21 cellular contexts compared by ENCODE assay signal in the genomic region with DNA sequence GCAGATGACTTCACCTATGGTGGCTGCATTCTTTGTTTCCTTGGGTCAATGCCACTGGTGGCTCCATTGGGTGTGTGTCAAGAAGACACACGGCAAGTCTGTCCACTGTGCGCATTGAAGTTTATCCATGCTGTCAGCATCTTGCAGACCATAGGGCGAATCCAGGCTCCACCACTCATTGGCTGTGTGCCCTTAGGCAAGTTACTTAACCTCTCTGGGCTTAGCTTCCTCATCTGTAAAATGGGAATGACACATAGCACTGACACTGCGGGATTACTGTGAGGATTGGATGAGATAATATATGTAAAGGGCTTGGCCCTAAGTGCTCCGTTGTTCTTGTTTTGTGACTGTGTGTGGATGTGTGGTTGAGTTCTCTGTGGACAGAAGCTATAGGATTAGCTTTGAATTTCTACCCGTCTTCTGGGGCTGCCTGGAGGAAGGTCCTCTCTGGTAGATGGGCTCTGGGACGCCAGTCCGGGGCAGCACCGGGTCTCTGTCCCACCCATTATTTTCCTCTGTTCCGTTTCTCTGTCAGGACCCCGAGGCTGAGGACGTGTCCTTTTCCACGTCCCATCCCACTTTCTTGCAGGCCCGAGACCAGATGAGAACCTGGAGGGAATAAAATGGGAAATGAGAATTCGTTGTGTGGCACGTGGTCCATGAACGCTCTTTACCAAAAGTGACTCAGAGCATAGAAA.
DNase-seq lines count a peak whose midpoint lies in the region; ATAC-seq and TF ChIP-seq lines count a peak whose summit lies in the region.
"Had no signal": no experiment of that assay in that cellular context is flagged by ENCODE, and none has a peak within 500 bp of the region (broad histone marks: within the 10 kb centered on the region; RNA-seq: fewer than 3 reads in every experiment).

No MANE protein-coding gene starts in this region.

- no peaks in the 10 kb centered on the region for H3K36me3 ChIP-seq in endodermal cell (ENCODE audit: control insufficient read depth, insufficient read depth, low read length)
- no peaks in the 10 kb centered on the region for H3K36me3 ChIP-seq in muscle layer of colon (ENCODE audit: insufficient read depth, low read length)
- H3K36me3 ChIP-seq in transverse colon, result no peaks in the 10 kb centered on the region
- H3K36me3 ChIP-seq in brain microvascular endothelial cell (replicated peaks), result no peaks in the 10 kb centered on the region
- H3K36me3 ChIP-seq in H7 (replicated peaks; ENCODE audit: control insufficient read depth, insufficient read depth, low read length), result no peaks in the 10 kb centered on the region
- H3K36me3 ChIP-seq: MG63 had no signal

- WGBS in endodermal cell (ENCODE audit: insufficient coverage in 1 of 2, insufficient read length in 1 of 2), 2 experiments, result 90 to 98% methylated on average over 14 to 17 of the region's 17 CpGs
- 80 to 83% methylated on average over 6 to 17 of the region's 17 CpGs for whole genome bisulfite sequencing in transverse colon (ENCODE audit: low coverage in 1 of 2), 2 donors

- H3K4me1 ChIP-seq in endodermal cell (ENCODE audit: control insufficient read depth, insufficient read depth, low read length), result no peaks in the 10 kb centered on the region
- H3K4me1 ChIP-seq in muscle layer of colon (ENCODE audit: insufficient read depth, low read length), result peaks cover 25% of the 10 kb centered on the region
- H3K4me1 ChIP-seq in transverse colon, result peaks cover 0 to 11% (median 2%) of the 10 kb centered on the region in 4 donors

- H3K4me1 Mint-ChIP-seq in endodermal cell, result peaks cover 12% of the 10 kb centered on the region
- H3K4me1 Mint-ChIP-seq in activated naive CD8-positive, alpha-beta T cell treated with anti-CD3 and anti-CD28 coated beads, Interleukin-2, amount 50 U/mL, for 24 hours, result no peaks in the 10 kb centered on the region
- H3K4me1 Mint-ChIP-seq: CD14-positive monocyte had no signal

- in situ Hi-C loops in transverse colon (cut with MboI; ENCODE audit: low pct_ligation_motif_present in 1 of 4, low pct_unique_long_range_greater_than_20kb in 1 of 4, low sequenced_read_pairs in 3 of 4), result loop anchor here (10.0 kb wide), 4 partner anchors 117 to 447 kb away; a partner anchor contains a TSS
- in situ Hi-C loops in brain microvascular endothelial cell (cut with HindIII; ENCODE audit: low pct_ligation_motif_present, low sequenced_read_pairs), result loop anchor here (10.0 kb wide), 1 partner anchor 437 kb away; a partner anchor contains a TSS

- H3K27ac Mint-ChIP-seq in endodermal cell, result no peak overlapping the region
- H3K27ac Mint-ChIP-seq in activated naive CD8-positive, alpha-beta T cell treated with anti-CD3 and anti-CD28 coated beads, Interleukin-2, amount 50 U/mL, for 24 hours, result no peak overlapping the region
- H3K27ac Mint-ChIP-seq: CD14-positive monocyte had no signal

- H3K9me3 ChIP-seq in endodermal cell (ENCODE audit: control insufficient read depth, low read length), result no peaks in the 10 kb centered on the region
- no peaks in the 10 kb centered on the region for H3K9me3 ChIP-seq in muscle layer of colon (ENCODE audit: low read length)
- no peaks in the 10 kb centered on the region for H3K9me3 ChIP-seq in transverse colon
- H3K9me3 ChIP-seq: MG63 had no signal

- no peak overlapping the region for H3K9ac ChIP-seq in endodermal cell (ENCODE audit: extremely low read depth, low read length, poor library complexity, severe bottlenecking)
- H3K9ac ChIP-seq in muscle layer of colon (ENCODE audit: low read length), result no peak overlapping the region

- H3K27me3 ChIP-seq in endodermal cell (ENCODE audit: control insufficient read depth, insufficient read depth, low read length, poor library complexity, severe bottlenecking) (no peaks in the 10 kb centered on the region), muscle layer of colon (ENCODE audit: control insufficient read depth in 1 of 2, insufficient read depth in 2 of 2, low read length in 2 of 2) (no peaks in the 10 kb centered on the region), transverse colon (no peaks in the 10 kb centered on the region), brain microvascular endothelial cell (replicated peaks) (peaks cover 3% of the 10 kb centered on the region), H7 (ENCODE audit: control insufficient read depth, insufficient read depth, low read length) (no peaks in the 10 kb centered on the region)
- H3K27me3 ChIP-seq: MG63 had no signal

- no peaks in the 10 kb centered on the region for H3K36me3 Mint-ChIP-seq in endodermal cell (ENCODE audit: low read depth)
- no peaks in the 10 kb centered on the region for H3K36me3 Mint-ChIP-seq in activated naive CD8-positive, alpha-beta T cell treated with anti-CD3 and anti-CD28 coated beads, Interleukin-2, amount 50 U/mL, for 24 hours (ENCODE audit: low read depth)
- H3K36me3 Mint-ChIP-seq: CD14-positive monocyte had no signal

- intact Hi-C loops in transverse colon (cut with DNase I; ENCODE audit: low total_unique reads), result loop anchor here (5.0 to 10.0 kb wide), 3 partner anchors 120 to 257 kb away; no protein-coding TSS in a partner anchor

- DNase-seq in M059J (ENCODE audit: low read depth) (peak; percentile 12), endodermal cell (peak; percentile 30), transverse colon (no peak), brain microvascular endothelial cell (no peak), H7 (no peak)
- no peak for DNase-seq in activated naive CD8-positive, alpha-beta T cell treated with anti-CD3 and anti-CD28 coated beads, Interleukin-2, amount 50 U/mL, for 24 hours
- DNase-seq: ACHN; GDM1; Karpas-422; MG63; NCI-H1048; NCI-H1436; NCI-H2081; NCI-H2171 treated with DMSO at 0.1 percent for 48 hours; NCI-H446 treated with DMSO at 0.1 percent for 48 hours; NCI-H748 treated with DMSO at 0.1 percent for 48 hours; NK-92 treated with Interleukin-12 subunit alpha and Interleukin-12 subunit beta, amount 100 ng/mL, for 24 hours; SW 1271 had no signal

- no peak for TF ChIP-seq CTCF in endodermal cell (conservative IDR thresholded peaks at IDR 0.05)
- TF ChIP-seq CTCF in transverse colon (IDR thresholded peaks at IDR 0.05), result no peak
- no peak for TF ChIP-seq CTCF in brain microvascular endothelial cell (IDR thresholded peaks at IDR 0.05; ENCODE audit: low read depth, low read length, missing control alignments)

- no peak for TF ChIP-seq EP300 in transverse colon (IDR thresholded peaks at IDR 0.05; ENCODE audit: low read depth)

- H3K9me3 Mint-ChIP-seq in endodermal cell, result no peaks in the 10 kb centered on the region
- H3K9me3 Mint-ChIP-seq in activated naive CD8-positive, alpha-beta T cell treated with anti-CD3 and anti-CD28 coated beads, Interleukin-2, amount 50 U/mL, for 24 hours, result no peaks in the 10 kb centered on the region

- no peak for TF ChIP-seq POLR2A in transverse colon (IDR thresholded peaks at IDR 0.05)

- no peak for ATAC-seq in GM21737 (IDR thresholded peaks at IDR 0.05; ENCODE audit: unreplicated experiment)
- ATAC-seq in activated naive CD8-positive, alpha-beta T cell treated with anti-CD3 and anti-CD28 coated beads, Interleukin-2, amount 50 U/mL, for 24 hours, result no peak

- H3K4me3 ChIP-seq in endodermal cell (ENCODE audit: low read length), result no peak overlapping the region
- no peak overlapping the region for H3K4me3 ChIP-seq in muscle layer of colon (ENCODE audit: low read depth in 1 of 2, low read length in 2 of 2)
- no peak overlapping the region for H3K4me3 ChIP-seq in transverse colon
- no peak overlapping the region for H3K4me3 ChIP-seq in brain microvascular endothelial cell (ENCODE audit: low read depth, low read length)
- H3K4me3 ChIP-seq in H7 (ENCODE audit: insufficient read depth, low read depth, low read length), result no peak overlapping the region
- H3K4me3 ChIP-seq: MG63 had no signal

- no peak overlapping the region for H3K4me3 Mint-ChIP-seq in endodermal cell
- H3K4me3 Mint-ChIP-seq in activated naive CD8-positive, alpha-beta T cell treated with anti-CD3 and anti-CD28 coated beads, Interleukin-2, amount 50 U/mL, for 24 hours, result no peak overlapping the region
- H3K4me3 Mint-ChIP-seq: CD14-positive monocyte had no signal

- H3K27ac ChIP-seq in endodermal cell (ENCODE audit: low read depth, low read length) (no peak overlapping the region), muscle layer of colon (ENCODE audit: low read depth, low read length) (peak overlapping the region; percentile 57), transverse colon (peak overlapping the region; percentile 64 to 87 (median 74)), brain microvascular endothelial cell (no peak overlapping the region)

- H3K27me3 Mint-ChIP-seq in endodermal cell (ENCODE audit: insufficient read depth), result no peaks in the 10 kb centered on the region
- H3K27me3 Mint-ChIP-seq in activated naive CD8-positive, alpha-beta T cell treated with anti-CD3 and anti-CD28 coated beads, Interleukin-2, amount 50 U/mL, for 24 hours, result peaks cover 19% of the 10 kb centered on the region

Comparison
In these comparisons a context has a peak if more than half of its experiments do, and no peak if none do; other contexts are left out.
1. DNase-seq: peak in M059J (single experiment) and endodermal cell (single experiment); none in transverse colon (single experiment), brain microvascular endothelial cell (single experiment), H7 (single experiment) and activated naive CD8-positive, alpha-beta T cell treated with anti-CD3 and anti-CD28 coated beads, Interleukin-2, amount 50 U/mL, for 24 hours (single experiment).
2. H3K27ac ChIP-seq: peak in muscle layer of colon (single experiment) and transverse colon (4 of 4); none in endodermal cell (single experiment) and brain microvascular endothelial cell (single experiment).